24 cellular contexts compared by ENCODE assay signal in genomic region chr13:59834801-59835200, GRCh38.
DNase-seq lines count a peak whose midpoint lies in the region; ATAC-seq and TF ChIP-seq lines count a peak whose summit lies in the region.
"Had no signal": no experiment of that assay in that cellular context is flagged by ENCODE, and none has a peak within 500 bp of the region (broad histone marks: within the 10 kb centered on the region; RNA-seq: fewer than 3 reads in every experiment).

No MANE protein-coding gene starts in this region.

- no peaks in the 10 kb centered on the region for H3K4me1 ChIP-seq in heart left ventricle
- H3K4me1 ChIP-seq in thyroid gland, result no peaks in the 10 kb centered on the region
- H3K4me1 ChIP-seq: foreskin keratinocyte, prostate gland, spleen had no signal

- TF ChIP-seq POLR2A in heart left ventricle (IDR thresholded peaks at IDR 0.05) (no peak), thyroid gland (IDR thresholded peaks at IDR 0.05) (no peak)

- H3K27me3 ChIP-seq in brain microvascular endothelial cell (replicated peaks), result no peaks in the 10 kb centered on the region
- H3K27me3 ChIP-seq in heart left ventricle, result no peaks in the 10 kb centered on the region
- no peaks in the 10 kb centered on the region for H3K27me3 ChIP-seq in thyroid gland
- H3K27me3 ChIP-seq: foreskin keratinocyte, spleen had no signal

- intact Hi-C loops in heart left ventricle (cut with DNase I) (no loop called here), thyroid gland (cut with DNase I) (no loop called here)

- no peak for TF ChIP-seq CTCF in brain microvascular endothelial cell (IDR thresholded peaks at IDR 0.05; ENCODE audit: low read depth, low read length, missing control alignments)
- TF ChIP-seq CTCF in heart left ventricle (IDR thresholded peaks at IDR 0.05), result no peak
- no peak for TF ChIP-seq CTCF in thyroid gland (IDR thresholded peaks at IDR 0.05)

- H3K4me3 ChIP-seq in brain microvascular endothelial cell (ENCODE audit: low read depth, low read length) (no peak overlapping the region), heart left ventricle (no peak overlapping the region), thyroid gland (replicated peaks in 1 of 3) (no peak overlapping the region)
- H3K4me3 ChIP-seq: prostate gland, spleen had no signal

- H3K36me3 ChIP-seq in brain microvascular endothelial cell (replicated peaks) (no peaks in the 10 kb centered on the region), heart left ventricle (no peaks in the 10 kb centered on the region), thyroid gland (no peaks in the 10 kb centered on the region)
- H3K36me3 ChIP-seq: prostate gland, spleen had no signal

- H3K9me3 ChIP-seq in heart left ventricle (no peaks in the 10 kb centered on the region), thyroid gland (no peaks in the 10 kb centered on the region)
- H3K9me3 ChIP-seq: prostate gland, spleen had no signal

- H3K27ac ChIP-seq in brain microvascular endothelial cell, result no peak overlapping the region
- no peak overlapping the region for H3K27ac ChIP-seq in heart left ventricle
- H3K27ac ChIP-seq in thyroid gland, result no peak overlapping the region
- H3K27ac ChIP-seq: foreskin keratinocyte, prostate gland, spleen had no signal

- DNase-seq in AG08396 (ENCODE audit: low spot score) (peak; percentile 9), H4 (ENCODE audit: low spot score) (peak; percentile 10), brain microvascular endothelial cell (peak; percentile 11), kidney tubule cell (ENCODE audit: low spot score) (peak; percentile 41), NCI-H1092 treated with DMSO at 0.1 percent for 48 hours (lab: John Stamatoyannopoulos, UW) (no peak), heart left ventricle (no peak), thyroid gland (no peak), NCI-H524 (lab: John Stamatoyannopoulos, UW) (no peak)
- DNase-seq: ACHN; activated CD4-positive, alpha-beta T cell treated with anti-CD3 and anti-CD28 coated beads, Interleukin-2, amount 50 U/mL, for 1 hour; activated naive CD4-positive, alpha-beta T cell; activated T-cell treated with anti-CD3 and anti-CD28 coated beads for 4 hours; amygdala; CD8-positive, alpha-beta memory T cell; DMS79 treated with DMSO at 0.1 percent for 48 hours; endodermal cell; foreskin keratinocyte; KBM-7; NCI-H1048; NCI-H2081 treated with DMSO at 0.1 percent for 48 hours; NCI-H510A treated with DMSO at 0.1 percent for 48 hours; spleen; SW 1271 had no signal

- in situ Hi-C loops in brain microvascular endothelial cell (cut with HindIII; ENCODE audit: low pct_ligation_motif_present, low sequenced_read_pairs), result no loop called here

- no peak for ATAC-seq in heart left ventricle
- ATAC-seq: foreskin keratinocyte had no signal

Comparison
In these comparisons a context has a peak if more than half of its experiments do, and no peak if none do; other contexts are left out.
1. DNase-seq: peak in AG08396 (single experiment), H4 (single experiment), brain microvascular endothelial cell (single experiment) and kidney tubule cell (single experiment); none in NCI-H1092 treated with DMSO at 0.1 percent for 48 hours (single experiment), heart left ventricle (0 of 5), thyroid gland (0 of 2) and NCI-H524 (0 of 2).